1 cellular context compared by ENCODE assay signal in the genomic region with DNA sequence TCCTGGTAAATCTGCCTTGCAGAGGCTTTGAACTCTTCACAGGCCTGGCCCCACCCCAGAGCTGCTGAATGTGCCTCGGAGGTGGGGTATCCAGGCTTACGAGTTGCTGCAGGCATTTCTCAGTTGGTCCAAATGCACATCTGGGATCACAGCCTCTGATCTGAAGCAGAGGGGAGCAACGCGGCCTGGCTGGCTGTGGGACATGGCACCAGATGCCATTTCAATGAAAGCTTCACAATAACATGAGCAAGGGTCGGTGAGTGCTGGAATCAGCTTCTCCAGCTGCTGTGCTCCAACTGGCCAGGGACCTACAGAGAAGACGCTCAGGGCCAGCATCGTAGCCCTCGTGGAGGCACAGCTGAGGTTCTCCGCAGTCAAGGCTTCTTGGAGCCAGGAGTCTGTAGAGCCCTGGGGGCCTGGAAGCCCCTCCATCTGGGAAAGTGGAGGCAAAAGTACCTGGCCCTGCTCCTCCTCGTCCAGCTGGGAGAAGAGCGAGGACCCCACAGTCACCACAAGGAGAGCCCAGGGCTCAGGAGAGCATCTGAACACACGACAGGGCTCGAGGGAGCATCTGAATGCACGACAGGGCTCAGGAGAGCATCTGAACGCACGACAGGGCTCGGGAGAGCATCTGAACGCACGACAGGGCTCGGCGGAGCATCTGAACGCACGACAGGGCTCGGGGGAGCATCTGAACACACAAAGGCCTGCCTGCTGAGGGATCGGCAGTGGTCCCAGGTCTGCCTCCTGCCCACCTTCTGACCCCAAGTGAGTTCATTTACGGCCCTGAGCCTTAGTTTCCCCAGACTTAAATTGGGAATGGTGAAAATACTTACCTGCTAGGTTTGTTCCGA.
TF ChIP-seq lines count a peak whose summit lies in the region.

No MANE protein-coding gene starts in this region.

TF ChIP-seq in H1, 55 proteins besides CTCF, POLR2A, EP300 and RAD21 (continued from another document):
- TF ChIP-seq BCL11A (IDR thresholded peaks at IDR 0.05; ENCODE audit: low read depth in 2 of 2, low read length in 2 of 2) (no peak), SIRT6 (IDR thresholded peaks at IDR 0.05; ENCODE audit: low read length) (no peak), CTBP2 (IDR thresholded peaks at IDR 0.05; ENCODE audit: borderline replicate concordance, insufficient read depth, insufficient read length, low read length) (no peak), RXRA (IDR thresholded peaks at IDR 0.05; ENCODE audit: insufficient read depth, low read depth, low read length) (no peak), SIN3A (conservative IDR thresholded peaks at IDR 0.05 in 1 of 2, IDR thresholded peaks at IDR 0.05 in 1 of 2; ENCODE audit: low read depth in 1 of 2, low read length in 2 of 2) (no peak)
